2 cellular contexts compared by ENCODE assay signal in the genomic region with DNA sequence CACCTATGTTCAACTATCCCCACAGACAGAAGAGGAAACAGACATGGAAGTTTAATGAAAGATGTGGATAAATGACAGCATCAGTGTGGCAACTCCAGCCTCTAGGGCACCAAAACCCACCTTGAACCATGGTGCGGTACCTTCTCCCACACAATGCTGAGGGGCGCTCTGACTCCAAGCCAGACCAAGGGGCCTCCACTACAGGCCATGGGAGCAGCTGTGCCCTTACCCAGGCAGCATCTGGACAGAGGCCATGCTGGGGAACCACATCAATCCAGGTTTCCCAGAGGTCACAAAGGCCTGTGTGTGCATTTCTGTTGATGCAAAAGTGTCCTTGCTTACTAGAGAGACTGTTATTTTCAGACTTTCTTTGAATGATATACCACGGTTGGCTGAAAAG.
TF ChIP-seq lines count a peak whose summit lies in the region.

No MANE protein-coding gene starts in this region.

TF ChIP-seq in GM23338, 12 proteins besides CTCF, POLR2A, EP300 and RAD21 (continues in another document):
- TF ChIP-seq POLR2AphosphoS5 (IDR thresholded peaks at IDR 0.05; ENCODE audit: low read depth), result no peak
- no peak for TF ChIP-seq NANOG (IDR thresholded peaks at IDR 0.05; ENCODE audit: borderline replicate concordance)
- TF ChIP-seq EZH2 (IDR thresholded peaks at IDR 0.05; ENCODE audit: low read depth, unreplicated experiment), result no peak
- TF ChIP-seq JUNB (IDR thresholded peaks at IDR 0.05; ENCODE audit: unreplicated experiment), result no peak
- TF ChIP-seq CREB1 (CRISPR knock-in tag; IDR thresholded peaks at IDR 0.05; ENCODE audit: low read depth), result no peak
- TF ChIP-seq, protein P1, sequence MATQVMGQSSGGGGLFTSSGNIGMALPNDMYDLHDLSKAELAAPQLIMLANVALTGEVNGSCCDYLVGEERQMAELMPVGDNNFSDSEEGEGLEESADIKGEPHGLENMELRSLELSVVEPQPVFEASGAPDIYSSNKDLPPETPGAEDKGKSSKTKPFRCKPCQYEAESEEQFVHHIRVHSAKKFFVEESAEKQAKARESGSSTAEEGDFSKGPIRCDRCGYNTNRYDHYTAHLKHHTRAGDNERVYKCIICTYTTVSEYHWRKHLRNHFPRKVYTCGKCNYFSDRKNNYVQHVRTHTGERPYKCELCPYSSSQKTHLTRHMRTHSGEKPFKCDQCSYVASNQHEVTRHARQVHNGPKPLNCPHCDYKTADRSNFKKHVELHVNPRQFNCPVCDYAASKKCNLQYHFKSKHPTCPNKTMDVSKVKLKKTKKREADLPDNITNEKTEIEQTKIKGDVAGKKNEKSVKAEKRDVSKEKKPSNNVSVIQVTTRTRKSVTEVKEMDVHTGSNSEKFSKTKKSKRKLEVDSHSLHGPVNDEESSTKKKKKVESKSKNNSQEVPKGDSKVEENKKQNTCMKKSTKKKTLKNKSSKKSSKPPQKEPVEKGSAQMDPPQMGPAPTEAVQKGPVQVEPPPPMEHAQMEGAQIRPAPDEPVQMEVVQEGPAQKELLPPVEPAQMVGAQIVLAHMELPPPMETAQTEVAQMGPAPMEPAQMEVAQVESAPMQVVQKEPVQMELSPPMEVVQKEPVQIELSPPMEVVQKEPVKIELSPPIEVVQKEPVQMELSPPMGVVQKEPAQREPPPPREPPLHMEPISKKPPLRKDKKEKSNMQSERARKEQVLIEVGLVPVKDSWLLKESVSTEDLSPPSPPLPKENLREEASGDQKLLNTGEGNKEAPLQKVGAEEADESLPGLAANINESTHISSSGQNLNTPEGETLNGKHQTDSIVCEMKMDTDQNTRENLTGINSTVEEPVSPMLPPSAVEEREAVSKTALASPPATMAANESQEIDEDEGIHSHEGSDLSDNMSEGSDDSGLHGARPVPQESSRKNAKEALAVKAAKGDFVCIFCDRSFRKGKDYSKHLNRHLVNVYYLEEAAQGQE (IDR thresholded peaks at IDR 0.05; ENCODE audit: unreplicated experiment), result no peak
- no peak for TF ChIP-seq ZNF114 (CRISPR knock-in tag; IDR thresholded peaks at IDR 0.05)
- no peak for TF ChIP-seq STAT1 (IDR thresholded peaks at IDR 0.05; ENCODE audit: unreplicated experiment)
- no peak for TF ChIP-seq EZH2phosphoT487 (IDR thresholded peaks at IDR 0.05; ENCODE audit: unreplicated experiment)
- TF ChIP-seq, protein P2, sequence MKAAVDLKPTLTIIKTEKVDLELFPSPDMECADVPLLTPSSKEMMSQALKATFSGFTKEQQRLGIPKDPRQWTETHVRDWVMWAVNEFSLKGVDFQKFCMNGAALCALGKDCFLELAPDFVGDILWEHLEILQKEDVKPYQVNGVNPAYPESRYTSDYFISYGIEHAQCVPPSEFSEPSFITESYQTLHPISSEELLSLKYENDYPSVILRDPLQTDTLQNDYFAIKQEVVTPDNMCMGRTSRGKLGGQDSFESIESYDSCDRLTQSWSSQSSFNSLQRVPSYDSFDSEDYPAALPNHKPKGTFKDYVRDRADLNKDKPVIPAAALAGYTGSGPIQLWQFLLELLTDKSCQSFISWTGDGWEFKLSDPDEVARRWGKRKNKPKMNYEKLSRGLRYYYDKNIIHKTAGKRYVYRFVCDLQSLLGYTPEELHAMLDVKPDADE (IDR thresholded peaks at IDR 0.05), result no peak

TF ChIP-seq in K562, 482 proteins besides CTCF, POLR2A, EP300 and RAD21:
- TF ChIP-seq, protein P3, sequence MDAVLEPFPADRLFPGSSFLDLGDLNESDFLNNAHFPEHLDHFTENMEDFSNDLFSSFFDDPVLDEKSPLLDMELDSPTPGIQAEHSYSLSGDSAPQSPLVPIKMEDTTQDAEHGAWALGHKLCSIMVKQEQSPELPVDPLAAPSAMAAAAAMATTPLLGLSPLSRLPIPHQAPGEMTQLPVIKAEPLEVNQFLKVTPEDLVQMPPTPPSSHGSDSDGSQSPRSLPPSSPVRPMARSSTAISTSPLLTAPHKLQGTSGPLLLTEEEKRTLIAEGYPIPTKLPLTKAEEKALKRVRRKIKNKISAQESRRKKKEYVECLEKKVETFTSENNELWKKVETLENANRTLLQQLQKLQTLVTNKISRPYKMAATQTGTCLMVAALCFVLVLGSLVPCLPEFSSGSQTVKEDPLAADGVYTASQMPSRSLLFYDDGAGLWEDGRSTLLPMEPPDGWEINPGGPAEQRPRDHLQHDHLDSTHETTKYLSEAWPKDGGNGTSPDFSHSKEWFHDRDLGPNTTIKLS (IDR thresholded peaks at IDR 0.05; ENCODE audit: borderline replicate concordance, low read depth), result no peak
